ENCODE assay signal across 1 cellular context in genomic region chr15:52307847-52308246, GRCh38.
TF ChIP-seq lines count a peak whose summit lies in the region.

No MANE protein-coding gene starts in this region.

TF ChIP-seq in IMR-90, 13 proteins besides CTCF, POLR2A, EP300 and RAD21:
- TF ChIP-seq MAFK (IDR thresholded peaks at IDR 0.05; ENCODE audit: low read depth, low read length) (peak; percentile 48), MAZ (IDR thresholded peaks at IDR 0.05; ENCODE audit: borderline replicate concordance, low read depth, low read length) (no peak), RFX5 (IDR thresholded peaks at IDR 0.05; ENCODE audit: low read depth, low read length) (no peak)
